13 cellular contexts compared by ENCODE assay signal in the genomic region with DNA sequence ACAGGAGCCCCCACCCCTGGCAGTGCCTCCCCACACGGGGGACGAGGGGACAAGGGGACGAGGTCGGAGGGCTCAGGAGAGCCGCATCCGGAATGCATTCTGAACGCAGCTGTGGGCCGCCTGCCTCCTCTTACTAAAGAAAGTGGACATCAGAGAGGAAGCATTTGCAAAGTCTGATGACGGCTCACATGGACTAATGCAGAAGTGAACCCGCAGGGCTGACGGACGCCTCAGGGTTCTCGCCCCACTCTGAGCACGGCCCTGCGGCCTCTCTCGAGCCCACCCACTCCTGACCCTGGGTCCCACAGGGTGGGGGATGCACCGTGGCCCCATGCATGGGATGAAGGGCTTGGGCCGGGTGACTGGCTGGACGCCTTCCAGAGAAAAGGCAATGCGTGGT. TPM values are rescaled to one million over a fixed set of nuclear protein-coding genes. Genes with fewer than 3 reads are reported as not detected.
A peak's percentile ranks its signal among the peaks of the same experiment; 100 is the strongest.
DNase-seq lines count a peak whose midpoint lies in the region; ATAC-seq, FAIRE-seq and TF ChIP-seq lines count a peak whose summit lies in the region.
"Had no signal": no experiment of that assay in that cellular context is flagged by ENCODE, and none has a peak within 500 bp of the region (broad histone marks: within the 10 kb centered on the region; RNA-seq: fewer than 3 reads in every experiment).

No MANE protein-coding gene starts in this region.

- TF ChIP-seq POLR2A in H1 (IDR thresholded peaks at IDR 0.05; ENCODE audit: control extremely low read depth in 1 of 2, low read depth in 2 of 2, low read length in 2 of 2) (no peak), vagina (IDR thresholded peaks at IDR 0.05) (no peak)

- H3K4me3 ChIP-seq in H1 (ENCODE audit: extremely low read depth in 1 of 4, insufficient read depth in 2 of 4, low read depth in 3 of 4, low read length in 4 of 4) (no peak overlapping the region), vagina (no peak overlapping the region)
- H3K4me3 ChIP-seq: heart right ventricle had no signal

- no peak overlapping the region for H2BK12ac ChIP-seq in H1 (ENCODE audit: low read depth, low read length)

- no peak overlapping the region for H3K4ac ChIP-seq in H1 (replicated peaks; ENCODE audit: insufficient read length, low read depth, low read length)

- peaks cover 64 to 76% of the 10 kb centered on the region in 2 donors for H3K4me1 Mint-ChIP-seq in natural killer cell treated with Interleukin-12 subunit alpha and Interleukin-12 subunit beta and Interleukin-15 and Interleukin-18, amount 100 ng/mL, for 72 hours (ENCODE audit: low read depth in 2 of 2)

- H3K14ac ChIP-seq in H1 (ENCODE audit: insufficient read length): no peak overlapping the region

- H3K18ac ChIP-seq in H1 (ENCODE audit: extremely low read depth, low read length): no peak overlapping the region

- no peak overlapping the region for H4K5ac ChIP-seq in H1 (ENCODE audit: insufficient read length, low read depth, low read length)

- no peak overlapping the region for H3K23ac ChIP-seq in H1 (ENCODE audit: insufficient read length)

- peaks cover 35 to 84% of the 10 kb centered on the region in 2 experiments for H3K79me2 ChIP-seq in H1 (ENCODE audit: control insufficient read depth in 1 of 2, insufficient read depth in 2 of 2, low read length in 2 of 2)

- peaks cover 14% of the 10 kb centered on the region; the same call in 1 of the 2 replicates for H3K23me2 ChIP-seq in H1 (ENCODE audit: low read depth, low read length)

- no peaks in the 10 kb centered on the region for H3K9me3 Mint-ChIP-seq in natural killer cell treated with Interleukin-12 subunit alpha and Interleukin-12 subunit beta and Interleukin-15 and Interleukin-18, amount 100 ng/mL, for 72 hours
- H3K9me3 Mint-ChIP-seq: activated CD4-positive, alpha-beta T cell treated with anti-CD3 and anti-CD28 coated beads, Interleukin-2, amount 10 ng/mL, durations not matched to agents 24 days and 14 days had no signal

- no peak overlapping the region for H3K9ac ChIP-seq in H1 (replicated peaks in 1 of 4; ENCODE audit: extremely low read depth in 1 of 4, low read depth in 3 of 4, low read length in 3 of 4)

- ATAC-seq in natural killer cell treated with Interleukin-12 subunit alpha and Interleukin-12 subunit beta and Interleukin-15 and Interleukin-18, amount 100 ng/mL, for 72 hours: no peak
- ATAC-seq in HG03432 (IDR thresholded peaks at IDR 0.05; ENCODE audit: unreplicated experiment): no peak

- no peak overlapping the region for H2AK5ac ChIP-seq in H1 (ENCODE audit: low read depth, low read length)

- no peak for TF ChIP-seq CTCF in H1 (IDR thresholded peaks at IDR 0.05; ENCODE audit: control extremely low read depth in 1 of 3, insufficient read depth in 1 of 3, low read depth in 1 of 3, low read length in 3 of 3)
- TF ChIP-seq CTCF in vagina (IDR thresholded peaks at IDR 0.05): no peak

- in situ Hi-C loops in KBM-7 (cut with MboI; ENCODE audit: low pct_unique_long_range_greater_than_20kb, low sequenced_read_pairs): no loop called here

- H2BK20ac ChIP-seq in H1 (ENCODE audit: low read length): no peak overlapping the region

- DNase-seq in activated gamma-delta T cell treated with Interleukin-2 at 50 U/mL for 16 hours: peak; percentile 3
- DNase-seq in activated gamma-delta T cell (lab: John Stamatoyannopoulos, UW): no peak
- peak in 1 of 2 experiments; percentile 41 for DNase-seq in H1 (ENCODE audit: low read depth in 1 of 2, low spot score in 2 of 2)
- DNase-seq in natural killer cell treated with Interleukin-12 subunit alpha and Interleukin-12 subunit beta and Interleukin-15 and Interleukin-18, amount 100 ng/mL, for 72 hours (ENCODE audit: low spot score): no peak
- peak; percentile 37 to 72 for DNase-seq in vagina (ENCODE audit: extremely low spot score in 2 of 2)
- no peak for DNase-seq in KBM-7
- no peak for DNase-seq in GM19239 (ENCODE audit: insufficient read length, low spot score)
- DNase-seq: activated CD4-positive, alpha-beta T cell treated with anti-CD3 and anti-CD28 coated beads, Interleukin-2, amount 10 ng/mL, durations not matched to agents 24 days and 14 days; effector memory CD4-positive, alpha-beta T cell; NCI-H1105; NCI-H69 had no signal

- H3K27me3 ChIP-seq in H1 (replicated peaks in 1 of 4; ENCODE audit: control insufficient read depth in 3 of 4, extremely low read depth in 1 of 4, insufficient read depth in 3 of 4, low read length in 3 of 4) (no peaks in the 10 kb centered on the region), vagina (no peaks in the 10 kb centered on the region)
- H3K27me3 ChIP-seq: heart right ventricle had no signal

- H2BK5ac ChIP-seq in H1 (ENCODE audit: low read depth, low read length): peak overlapping the region; percentile 83; the same call in 1 of the 2 replicates

- no peak overlapping the region for H2AFZ ChIP-seq in H1 (ENCODE audit: low read length)

- H4K91ac ChIP-seq in H1 (replicated peaks; ENCODE audit: insufficient read length, low read length): peak overlapping the region; percentile 20

- CTCF ChIA-PET in H1 (lab: Charles Lee; ENCODE audit: partially characterized antibody): interaction anchor here (0.6 to 3.6 kb wide), 3 partner anchors 15 to 37 kb away, joined by 4 to 11 read pairs (median 8); no protein-coding TSS in a partner anchor

- H3K4me2 ChIP-seq in H1 (ENCODE audit: insufficient read depth in 1 of 2, low read depth in 2 of 2, low read length in 2 of 2): no peak overlapping the region

- peak overlapping the region; percentile 72; the same call in 1 of the 2 replicates for H4K8ac ChIP-seq in H1 (ENCODE audit: extremely low read depth, insufficient read depth, low read length)

- intact Hi-C loops in vagina (cut with DNase I): no loop called here

- H2BK15ac ChIP-seq in H1 (ENCODE audit: low read length): no peak overlapping the region

- FAIRE-seq in H1 (lab: Jason Lieb, UNC): no peak
- FAIRE-seq in GM19239 (lab: Jason Lieb, UNC): no peak

- H3K27ac Mint-ChIP-seq in natural killer cell treated with Interleukin-12 subunit alpha and Interleukin-12 subunit beta and Interleukin-15 and Interleukin-18, amount 100 ng/mL, for 72 hours: peak overlapping the region; percentile 50 to 73
- H3K27ac Mint-ChIP-seq: activated CD4-positive, alpha-beta T cell treated with anti-CD3 and anti-CD28 coated beads, Interleukin-2, amount 10 ng/mL, durations not matched to agents 24 days and 14 days had no signal

- peaks cover 25% of the 10 kb centered on the region for H3K79me1 ChIP-seq in H1 (ENCODE audit: low read depth, low read length)

- H3K27ac ChIP-seq in H1 (ENCODE audit: low read depth, low read length) (peak overlapping the region; percentile 4; the same call in 1 of the 2 replicates), vagina (no peak overlapping the region)

- WGBS in H1 (ENCODE audit: extremely low coverage in 1 of 2, insufficient coverage in 1 of 2, insufficient read length in 1 of 2, insufficient replicate concordance in 2 of 2, low coverage in 1 of 2, low lambda C conversion rate in 2 of 2, missing lambda C conversion rate in 1 of 2), 2 experiments: 93% methylated on average over 17 of the region's 20 CpGs; no CpG with 5 or more reads in 1 of the 2 experiments

- H3K9me3 ChIP-seq in H1 (ENCODE audit: insufficient read depth in 2 of 2, low read depth in 1 of 2, low read length in 1 of 2) (no peaks in the 10 kb centered on the region), vagina (no peaks in the 10 kb centered on the region)
- H3K9me3 ChIP-seq: heart right ventricle had no signal

- H3K4me1 ChIP-seq in H1 (replicated peaks in 1 of 4; ENCODE audit: control insufficient read depth in 3 of 4, insufficient read depth in 4 of 4, low read length in 3 of 4): peaks cover 17 to 68% (median 54%) of the 10 kb centered on the region in 4 experiments
- peaks cover 31% of the 10 kb centered on the region for H3K4me1 ChIP-seq in vagina

- no peak overlapping the region for H2BK120ac ChIP-seq in H1 (replicated peaks; ENCODE audit: low read depth, low read length)

- peaks cover 26 to 28% of the 10 kb centered on the region in 2 experiments for H4K20me1 ChIP-seq in H1 (replicated peaks in 1 of 2; ENCODE audit: control insufficient read depth in 1 of 2, insufficient read depth in 2 of 2, low read length in 2 of 2)

- peak overlapping the region; percentile 61 for H3K4me3 Mint-ChIP-seq in natural killer cell treated with Interleukin-12 subunit alpha and Interleukin-12 subunit beta and Interleukin-15 and Interleukin-18, amount 100 ng/mL, for 72 hours
- H3K4me3 Mint-ChIP-seq: activated CD4-positive, alpha-beta T cell treated with anti-CD3 and anti-CD28 coated beads, Interleukin-2, amount 10 ng/mL, durations not matched to agents 24 days and 14 days had no signal

- TF ChIP-seq RAD21 in H1 (IDR thresholded peaks at IDR 0.05 in 1 of 2, conservative IDR thresholded peaks at IDR 0.05 in 1 of 2; ENCODE audit: low read depth in 2 of 2, low read length in 2 of 2): no peak

- no peak for TF ChIP-seq EP300 in H1 (IDR thresholded peaks at IDR 0.05; ENCODE audit: borderline replicate concordance in 1 of 2, low read depth in 2 of 2, low read length in 2 of 2)

- no peak overlapping the region for H3K56ac ChIP-seq in H1 (replicated peaks; ENCODE audit: insufficient read length, low read depth, low read length)

- no peaks in the 10 kb centered on the region for H3K36me3 Mint-ChIP-seq in natural killer cell treated with Interleukin-12 subunit alpha and Interleukin-12 subunit beta and Interleukin-15 and Interleukin-18, amount 100 ng/mL, for 72 hours

- no peaks in the 10 kb centered on the region for H3K27me3 Mint-ChIP-seq in natural killer cell treated with Interleukin-12 subunit alpha and Interleukin-12 subunit beta and Interleukin-15 and Interleukin-18, amount 100 ng/mL, for 72 hours
- H3K27me3 Mint-ChIP-seq: activated CD4-positive, alpha-beta T cell treated with anti-CD3 and anti-CD28 coated beads, Interleukin-2, amount 10 ng/mL, durations not matched to agents 24 days and 14 days had no signal

- POLR2A ChIA-PET in H1 (lab: Charles Lee; ENCODE audit: partially characterized antibody): interaction anchor here (0.6 to 2.3 kb wide), 5 partner anchors 8 to 14 kb away, joined by 3 to 14 read pairs (median 4); no protein-coding TSS in a partner anchor

- H3K36me3 ChIP-seq in H1 (ENCODE audit: control insufficient read depth in 2 of 4, insufficient read depth in 4 of 4, low read length in 3 of 4): peaks cover 2 to 47% (median 5%) of the 10 kb centered on the region in 4 experiments; a peak in 6 of 8 replicates
- H3K36me3 ChIP-seq in vagina: peaks cover 0 to 4% of the 10 kb centered on the region in 2 donors

RNA-seq across cellular contexts. Expression of gene LPCAT1, which starts 5.9 kb away (rescaled TPM):
- total RNA-seq in H1 (2021; fragmentation: NEBNext Ultra II Directional; extraction: Animal tissue kit (Norgen Biotek cat#: 25700)): 260 and 266 TPM in 2 replicates
- polyA plus RNA-seq in H1 (2011; rRNA removed): 107 and 168 TPM in 2 replicates
- 145 TPM for polyA plus RNA-seq in H1 (2011; cell fraction: cytosol; rRNA removed)
- polyA plus RNA-seq in H1 (2011; cell fraction: nucleus; rRNA removed): 161 TPM
- 129 to 148 TPM (median 136 TPM) in 4 replicates for polyA plus RNA-seq in H1 (2012, experiment 1 of 2)
- 146 TPM for polyA plus RNA-seq in H1 (2012, experiment 2 of 2)
- 245 TPM for polyA plus RNA-seq in H1 (2013, experiment 1 of 2)
- 311 TPM for polyA plus RNA-seq in H1 (2013, experiment 2 of 2)
- 76.4 and 90.5 TPM in 2 replicates for polyA minus RNA-seq in H1 (2011; rRNA and poly(A)+ RNA removed)
- 92.9 TPM for polyA minus RNA-seq in H1 (2011; cell fraction: cytosol; rRNA and poly(A)+ RNA removed)
- 64.8 TPM for polyA minus RNA-seq in H1 (2011; cell fraction: nucleus; rRNA and poly(A)+ RNA removed)
- total RNA-seq in natural killer cell treated with Interleukin-12 subunit alpha and Interleukin-12 subunit beta and Interleukin-15 and Interleukin-18, amount 100 ng/mL, for 72 hours: 100 to 1,000 TPM in 1 of 2 donors, 10 to 100 TPM in 1; 90.0 to 179 TPM
- total RNA-seq in vagina: 29.7 TPM

Comparison
In these comparisons a context has a peak if more than half of its experiments do, and no peak if none do; other contexts are left out.
1. DNase-seq: peak in activated gamma-delta T cell treated with Interleukin-2 at 50 U/mL for 16 hours (single experiment) and vagina (2 of 2); none in activated gamma-delta T cell (single experiment), natural killer cell treated with Interleukin-12 subunit alpha and Interleukin-12 subunit beta and Interleukin-15 and Interleukin-18, amount 100 ng/mL, for 72 hours (single experiment), KBM-7 (single experiment) and GM19239 (single experiment).